In genomic region chr11:20597137-20597923, GRCh38 we compare ENCODE assay signal across 1 cellular context.
TF ChIP-seq lines count a peak whose summit lies in the region.

No MANE protein-coding gene starts in this region.

TF ChIP-seq in H1, 55 proteins besides CTCF, POLR2A, EP300 and RAD21 (continued from another document):
- TF ChIP-seq SUZ12 (IDR thresholded peaks at IDR 0.05; ENCODE audit: low read length): peak; percentile 93; the same call in 1 of the 2 replicates
- TF ChIP-seq SIN3A (conservative IDR thresholded peaks at IDR 0.05 in 1 of 2, IDR thresholded peaks at IDR 0.05 in 1 of 2; ENCODE audit: low read depth in 1 of 2, low read length in 2 of 2): no peak
- peak; percentile 53 for TF ChIP-seq KDM4A (IDR thresholded peaks at IDR 0.05; ENCODE audit: low read depth, low read length, severe bottlenecking)
- no peak for TF ChIP-seq POU5F1 (IDR thresholded peaks at IDR 0.05; ENCODE audit: low read depth, low read length)
